1 cellular context compared by ENCODE assay signal in the genomic region with DNA sequence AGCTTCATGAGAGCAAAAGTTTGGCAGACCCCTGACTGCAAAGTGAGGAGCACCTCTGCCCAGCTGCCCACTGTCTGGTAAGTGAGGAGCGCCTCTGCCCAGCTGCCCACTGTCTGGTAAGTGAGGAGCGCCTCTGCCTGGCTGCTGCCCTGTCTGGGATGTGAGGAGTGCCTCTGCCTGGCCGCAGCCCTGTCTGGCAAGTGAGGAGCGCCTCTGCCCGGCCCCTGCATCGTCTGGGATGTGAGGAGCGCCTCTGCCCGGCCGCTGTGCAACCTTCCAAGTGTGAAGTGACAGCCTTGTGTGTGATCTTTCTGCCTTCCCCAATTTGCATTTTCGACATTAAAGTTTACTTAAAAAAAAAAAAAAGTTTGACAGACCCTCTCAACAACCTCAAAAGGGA. TPM values are rescaled to one million over a fixed set of nuclear protein-coding genes. Genes with fewer than 3 reads are reported as not detected.
"Had no signal": no experiment of that assay in that cellular context is flagged by ENCODE, and none has a peak within 500 bp of the region (broad histone marks: within the 10 kb centered on the region; RNA-seq: fewer than 3 reads in every experiment).

No MANE protein-coding gene starts in this region.

RNA-seq across cellular contexts. Expression of gene DIAPH3, which starts 41.8 kb away (rescaled TPM):
- total RNA-seq: naive thymus-derived CD8-positive, alpha-beta T cell had no signal
